14 cellular contexts compared by ENCODE assay signal in genomic region chr2:130140516-130140915, GRCh38. TPM values are rescaled to one million over a fixed set of nuclear protein-coding genes. Genes with fewer than 3 reads are reported as not detected.
"Had no signal": no experiment of that assay in that cellular context is flagged by ENCODE, and none has a peak within 500 bp of the region (broad histone marks: within the 10 kb centered on the region; RNA-seq: fewer than 3 reads in every experiment).

No MANE protein-coding gene starts in this region.

RNA-seq across cellular contexts. Expression of gene CCDC74B, which starts 4.4 kb away (rescaled TPM):
- total RNA-seq: psoas muscle had no signal
- polyA plus RNA-seq: naive thymus-derived CD4-positive, alpha-beta T cell had no signal

RNA-seq across cellular contexts. Expression of gene POTEF, which starts 11.5 kb away (rescaled TPM):
- total RNA-seq: naive thymus-derived CD4-positive, alpha-beta T cell; natural killer cell; occipital lobe; osteoblast; psoas muscle; renal cortical epithelial cell; right lobe of liver; spleen; suprapubic skin; transverse colon; upper lobe of left lung; ureter had no signal
- polyA plus RNA-seq: psoas muscle, spleen had no signal

RNA-seq across cellular contexts. Expression of gene TUBA3E, which starts 57.7 kb away (rescaled TPM):
- total RNA-seq: naive thymus-derived CD4-positive, alpha-beta T cell; natural killer cell; occipital lobe; osteoblast; psoas muscle; renal cortical epithelial cell; right lobe of liver; smooth muscle cell; spleen; suprapubic skin; upper lobe of left lung; ureter had no signal
- polyA plus RNA-seq: naive thymus-derived CD4-positive, alpha-beta T cell; neural cell; smooth muscle cell had no signal
